ENCODE assay signal across 7 cellular contexts in the genomic region with DNA sequence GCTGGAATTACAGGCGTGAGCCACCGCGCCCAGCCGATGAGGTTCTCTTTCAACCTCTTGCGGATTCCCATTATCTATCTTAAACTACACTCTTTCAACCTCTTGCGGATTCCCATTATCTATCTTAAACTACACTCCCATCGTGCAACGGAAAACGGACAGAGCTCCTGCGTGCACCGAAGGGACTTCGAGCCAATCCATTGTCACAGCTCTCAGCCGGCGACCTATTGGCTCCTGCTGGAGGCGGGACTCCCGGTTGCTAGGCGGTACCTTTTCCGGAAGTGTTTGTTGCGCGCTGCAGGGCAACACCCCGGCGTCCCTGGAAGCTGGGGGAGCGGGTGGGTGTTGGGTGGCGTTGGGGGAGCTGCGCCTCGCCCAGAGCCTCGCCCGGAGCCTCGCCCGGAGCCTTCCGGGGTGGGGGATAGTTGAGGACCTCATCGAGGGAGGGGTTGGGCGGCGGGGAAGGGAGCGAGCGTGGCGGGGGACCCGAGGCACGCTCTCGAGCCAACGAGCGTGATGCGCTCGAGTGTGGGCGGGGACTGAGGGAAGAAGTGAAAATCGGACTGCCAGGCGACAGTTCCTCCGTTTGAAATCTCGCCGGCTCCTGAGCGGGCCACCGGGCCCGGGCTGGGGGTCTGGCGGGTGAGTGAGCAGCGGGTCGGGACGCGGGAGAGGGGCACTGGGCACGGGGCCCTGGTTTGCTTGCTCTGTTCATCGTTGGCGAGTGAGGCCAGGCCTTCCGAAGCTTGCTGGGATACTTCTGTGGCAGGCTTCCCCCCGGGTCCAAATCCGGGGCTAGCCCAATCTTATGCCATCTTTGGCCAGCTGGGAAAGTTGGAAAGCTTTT.
DNase-seq lines count a peak whose midpoint lies in the region; ATAC-seq and FAIRE-seq lines count a peak whose summit lies in the region.

CEP164 (plus strand) TSS at position 288 of the 847 bp plus-strand sequence. CDS start 10,733 bp downstream, outside the sequence.

- DNase-seq in GM18507 (ENCODE audit: extremely low spot score, insufficient read length, low read depth) (peak; percentile 98), NCI-H2029 treated with DMSO at 0.1 percent for 48 hours (lab: John Stamatoyannopoulos, UW) (peak; percentile 77), T-helper 9 cell (peak; percentile 86), astrocyte of the hippocampus (ENCODE audit: low read depth, low spot score) (peak; percentile 98), hippocampal formation (lab: John Stamatoyannopoulos, UW) (peak; percentile 92 to 94), retina (peak; percentile 91)

- peak; percentile 96 for ATAC-seq in HG02981 (IDR thresholded peaks at IDR 0.05; ENCODE audit: unreplicated experiment)

- peak; percentile 98 for FAIRE-seq in GM18507 (lab: Jason Lieb, UNC)

Comparison
In these comparisons a context has a peak if more than half of its experiments do, and no peak if none do; other contexts are left out.
1. Peak in every context shown above with its lines: DNase-seq and ATAC-seq.